In the genomic region with DNA sequence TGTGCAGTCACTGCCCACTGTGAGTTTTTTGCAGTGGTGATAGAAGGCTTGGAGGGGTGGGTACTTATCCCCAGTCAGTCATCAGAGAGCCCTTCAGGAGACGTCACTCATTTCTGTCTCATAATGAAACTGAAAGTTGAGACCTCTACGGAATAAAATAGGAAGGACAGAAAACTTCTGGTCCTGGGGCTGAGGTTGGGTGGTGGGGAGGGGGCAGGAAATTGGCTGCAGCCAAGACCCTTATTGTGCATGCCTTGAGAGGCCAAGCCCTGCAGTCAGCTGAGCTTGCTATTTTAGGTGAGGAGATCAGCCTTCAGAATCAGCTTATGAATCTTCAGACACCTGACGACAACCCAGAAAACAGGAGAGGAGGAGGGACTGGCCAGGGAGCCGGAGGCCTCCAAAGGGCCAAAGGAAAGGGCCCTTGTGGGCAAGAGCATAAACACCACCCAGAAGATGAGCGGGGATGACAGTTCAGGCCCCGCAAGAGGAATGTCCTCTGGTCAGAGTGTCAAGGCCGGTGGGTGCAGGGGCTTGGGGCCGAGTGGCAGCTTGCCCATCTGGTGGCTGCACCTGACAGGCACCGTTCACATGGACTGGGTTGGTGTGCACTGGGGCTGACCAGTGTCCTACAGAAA, we compare ENCODE assay signal across 8 cellular contexts. TPM values are rescaled to one million over a fixed set of nuclear protein-coding genes. Genes with fewer than 3 reads are reported as not detected.
DNase-seq lines count a peak whose midpoint lies in the region; ATAC-seq lines count a peak whose summit lies in the region.

No MANE protein-coding gene starts in this region.

- H3K27ac Mint-ChIP-seq in activated naive CD4-positive, alpha-beta T cell treated with anti-CD3 and anti-CD28 coated beads for 36 hours: peak overlapping the region; percentile 22
- peak overlapping the region; percentile 83 for H3K27ac Mint-ChIP-seq in activated T-cell treated with anti-CD3 and anti-CD28 coated beads, Interleukin-2, amount 50 U/mL, for 72 hours
- H3K27ac Mint-ChIP-seq in stimulated activated memory B cell treated with anti-CD40 and anti-IgM and Interleukin-4, amounts not matched to agents 10 μg/mL and 1 μg/mL and 100 μg/mL, for 72 hours: peak overlapping the region; percentile 88

- no peaks in the 10 kb centered on the region for H3K27me3 Mint-ChIP-seq in activated naive CD4-positive, alpha-beta T cell treated with anti-CD3 and anti-CD28 coated beads for 36 hours (ENCODE audit: low read depth)
- no peaks in the 10 kb centered on the region for H3K27me3 Mint-ChIP-seq in activated T-cell treated with anti-CD3 and anti-CD28 coated beads, Interleukin-2, amount 50 U/mL, for 72 hours (ENCODE audit: low read depth)
- H3K27me3 Mint-ChIP-seq in stimulated activated memory B cell treated with anti-CD40 and anti-IgM and Interleukin-4, amounts not matched to agents 10 μg/mL and 1 μg/mL and 100 μg/mL, for 72 hours: no peaks in the 10 kb centered on the region

- peak overlapping the region; percentile 1 for H3K4me3 Mint-ChIP-seq in activated naive CD4-positive, alpha-beta T cell treated with anti-CD3 and anti-CD28 coated beads for 36 hours
- peak overlapping the region; percentile 69 to 73 for H3K4me3 Mint-ChIP-seq in activated T-cell treated with anti-CD3 and anti-CD28 coated beads, Interleukin-2, amount 50 U/mL, for 72 hours
- peak overlapping the region; percentile 74 for H3K4me3 Mint-ChIP-seq in stimulated activated memory B cell treated with anti-CD40 and anti-IgM and Interleukin-4, amounts not matched to agents 10 μg/mL and 1 μg/mL and 100 μg/mL, for 72 hours

- CTCF ChIA-PET in activated naive CD4-positive, alpha-beta T cell treated with anti-CD3 and anti-CD28 coated beads for 36 hours (lab: Charles Lee): interaction anchor here (0.6 to 0.7 kb wide), 3 partner anchors 10 to 63 kb away, joined by 3 read pairs; no protein-coding TSS in a partner anchor

- no peaks in the 10 kb centered on the region for H3K9me3 Mint-ChIP-seq in activated naive CD4-positive, alpha-beta T cell treated with anti-CD3 and anti-CD28 coated beads for 36 hours
- no peaks in the 10 kb centered on the region for H3K9me3 Mint-ChIP-seq in activated T-cell treated with anti-CD3 and anti-CD28 coated beads, Interleukin-2, amount 50 U/mL, for 72 hours
- H3K9me3 Mint-ChIP-seq in stimulated activated memory B cell treated with anti-CD40 and anti-IgM and Interleukin-4, amounts not matched to agents 10 μg/mL and 1 μg/mL and 100 μg/mL, for 72 hours: no peaks in the 10 kb centered on the region

- intact Hi-C loops in activated naive CD4-positive, alpha-beta T cell treated with anti-CD3 and anti-CD28 coated beads for 36 hours (cut with micrococcal nuclease): no loop called here

- DNase-seq in activated naive CD4-positive, alpha-beta T cell treated with anti-CD3 and anti-CD28 coated beads for 36 hours: peak; percentile 35
- DNase-seq in activated naive CD4-positive, alpha-beta T cell (lab: John Stamatoyannopoulos, UW): no peak
- peak; percentile 18 to 20 for DNase-seq in activated T-cell treated with anti-CD3 and anti-CD28 coated beads, Interleukin-2, amount 50 U/mL, for 72 hours
- DNase-seq in OCI-M2 (lab: John Stamatoyannopoulos, UW; ENCODE audit: unreplicated experiment) (no peak), GM03348 (ENCODE audit: low spot score) (no peak)
- no peak for DNase-seq in stimulated activated CD4-positive, alpha-beta T cell treated with anti-CD3 and anti-CD28 coated beads, Interleukin-4, amount 100 ng/mL, for 1 hour

- peaks cover 13% of the 10 kb centered on the region for H3K4me1 Mint-ChIP-seq in activated naive CD4-positive, alpha-beta T cell treated with anti-CD3 and anti-CD28 coated beads for 36 hours (ENCODE audit: low read depth)
- peaks cover 17% of the 10 kb centered on the region for H3K4me1 Mint-ChIP-seq in activated T-cell treated with anti-CD3 and anti-CD28 coated beads, Interleukin-2, amount 50 U/mL, for 72 hours (ENCODE audit: low read depth)
- H3K4me1 Mint-ChIP-seq in stimulated activated memory B cell treated with anti-CD40 and anti-IgM and Interleukin-4, amounts not matched to agents 10 μg/mL and 1 μg/mL and 100 μg/mL, for 72 hours: peaks cover 30% of the 10 kb centered on the region

- ATAC-seq in HG03095 (IDR thresholded peaks at IDR 0.05; ENCODE audit: unreplicated experiment): peak; percentile 75
- peak; percentile 89 to 95 for ATAC-seq in activated T-cell treated with anti-CD3 and anti-CD28 coated beads, Interleukin-2, amount 50 U/mL, for 72 hours (replicated peaks in 1 of 2)
- ATAC-seq in stimulated activated memory B cell treated with anti-CD40 and anti-IgM and Interleukin-4, amounts not matched to agents 10 μg/mL and 1 μg/mL and 100 μg/mL, for 72 hours: peak; percentile 79

- no peaks in the 10 kb centered on the region for H3K36me3 Mint-ChIP-seq in activated naive CD4-positive, alpha-beta T cell treated with anti-CD3 and anti-CD28 coated beads for 36 hours (ENCODE audit: low read depth)
- no peaks in the 10 kb centered on the region for H3K36me3 Mint-ChIP-seq in activated T-cell treated with anti-CD3 and anti-CD28 coated beads, Interleukin-2, amount 50 U/mL, for 72 hours (ENCODE audit: insufficient read depth in 2 of 2)
- H3K36me3 Mint-ChIP-seq in stimulated activated memory B cell treated with anti-CD40 and anti-IgM and Interleukin-4, amounts not matched to agents 10 μg/mL and 1 μg/mL and 100 μg/mL, for 72 hours: no peaks in the 10 kb centered on the region

RNA-seq across cellular contexts. Expression of a gene that starts 17.9 kb away (rescaled TPM):
- 1 to 10 TPM; 1.1 to 1.5 TPM for total RNA-seq in activated naive CD4-positive, alpha-beta T cell treated with anti-CD3 and anti-CD28 coated beads for 36 hours
- 10 to 100 TPM; 13.0 to 16.1 TPM for total RNA-seq in activated T-cell treated with anti-CD3 and anti-CD28 coated beads, Interleukin-2, amount 50 U/mL, for 72 hours

Comparison
In these comparisons a context has a peak if more than half of its experiments do, and no peak if none do; other contexts are left out.
1. DNase-seq: peak in activated naive CD4-positive, alpha-beta T cell treated with anti-CD3 and anti-CD28 coated beads for 36 hours (single experiment) and activated T-cell treated with anti-CD3 and anti-CD28 coated beads, Interleukin-2, amount 50 U/mL, for 72 hours (2 of 2); none in activated naive CD4-positive, alpha-beta T cell (0 of 4), OCI-M2 (single experiment), GM03348 (single experiment) and stimulated activated CD4-positive, alpha-beta T cell treated with anti-CD3 and anti-CD28 coated beads, Interleukin-4, amount 100 ng/mL, for 1 hour (single experiment).
2. H3K27ac Mint-ChIP-seq: peak in every context shown above with its lines; median percentile 88 in stimulated activated memory B cell treated with anti-CD40 and anti-IgM and Interleukin-4, amounts not matched to agents 10 μg/mL and 1 μg/mL and 100 μg/mL, for 72 hours; 83 in activated T-cell treated with anti-CD3 and anti-CD28 coated beads, Interleukin-2, amount 50 U/mL, for 72 hours; 22 in activated naive CD4-positive, alpha-beta T cell treated with anti-CD3 and anti-CD28 coated beads for 36 hours.
3. H3K4me3 Mint-ChIP-seq: peak in every context shown above with its lines; median percentile 74 in stimulated activated memory B cell treated with anti-CD40 and anti-IgM and Interleukin-4, amounts not matched to agents 10 μg/mL and 1 μg/mL and 100 μg/mL, for 72 hours; 71 in activated T-cell treated with anti-CD3 and anti-CD28 coated beads, Interleukin-2, amount 50 U/mL, for 72 hours; 1 in activated naive CD4-positive, alpha-beta T cell treated with anti-CD3 and anti-CD28 coated beads for 36 hours.
4. RNA of a gene that starts 17.9 kb away (total RNA-seq): 13.0 to 16.1 TPM in activated T-cell treated with anti-CD3 and anti-CD28 coated beads, Interleukin-2, amount 50 U/mL, for 72 hours; 1.1 to 1.5 TPM in activated naive CD4-positive, alpha-beta T cell treated with anti-CD3 and anti-CD28 coated beads for 36 hours; every median in the first group is over 4 times any median in the second.
5. Peak in every context shown above with its lines, with median percentiles within 50 percentile points of each other: ATAC-seq.